In the genomic region with DNA sequence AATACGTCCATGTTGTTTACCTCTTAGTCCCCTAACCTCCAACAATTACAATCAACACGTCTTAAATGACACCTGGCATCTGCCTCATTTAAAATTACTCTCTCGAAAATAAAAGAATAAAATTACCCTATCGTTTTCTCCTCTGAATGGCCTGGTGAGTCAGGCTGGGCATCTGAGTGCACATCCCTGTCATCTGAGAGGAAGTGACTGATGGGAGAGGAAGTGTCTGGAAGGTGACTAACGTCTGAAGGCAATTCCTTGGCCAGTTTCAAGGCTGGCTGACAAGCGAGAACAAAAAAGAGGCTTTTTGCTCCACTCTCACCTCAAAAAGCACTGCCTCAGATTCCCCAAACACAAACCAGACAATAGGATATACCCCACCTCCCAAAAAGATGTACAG, we compare ENCODE assay signal across 1 cellular context.
TF ChIP-seq lines count a peak whose summit lies in the region.

No MANE protein-coding gene starts in this region.

TF ChIP-seq in HepG2, 621 proteins besides CTCF, POLR2A, EP300 and RAD21 (continued from another document):
- TF ChIP-seq KIAA2018 (CRISPR knock-in tag; IDR thresholded peaks at IDR 0.05; ENCODE audit: borderline replicate concordance) = no peak
- TF ChIP-seq ZNF143 (CRISPR knock-in tag; IDR thresholded peaks at IDR 0.05) = no peak
- TF ChIP-seq XBP1 (CRISPR knock-in tag; IDR thresholded peaks at IDR 0.05) = no peak
- no peak for TF ChIP-seq ZGPAT (CRISPR knock-in tag; IDR thresholded peaks at IDR 0.05)
- TF ChIP-seq KLF15 (CRISPR knock-in tag; IDR thresholded peaks at IDR 0.05; ENCODE audit: borderline replicate concordance) = no peak
